ENCODE assay signal across 8 cellular contexts in the genomic region with DNA sequence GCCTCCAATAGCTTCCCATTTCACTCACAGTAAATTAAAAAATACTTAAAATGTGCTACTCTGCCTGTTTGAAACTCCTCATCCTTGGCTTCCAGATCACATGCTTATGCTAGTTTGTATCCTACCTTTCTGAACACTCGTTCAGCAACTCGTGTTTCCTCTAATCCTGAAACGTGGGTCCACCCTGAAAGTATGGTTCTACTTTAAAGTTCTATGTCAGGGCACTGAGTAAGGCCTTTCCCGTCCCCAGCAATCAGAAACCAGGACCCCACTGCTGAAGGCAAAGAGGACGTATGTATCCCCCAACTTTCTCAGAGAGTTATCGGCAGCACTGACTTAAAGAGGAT. TPM values are rescaled to one million over a fixed set of nuclear protein-coding genes. Genes with fewer than 3 reads are reported as not detected.
DNase-seq lines count a peak whose midpoint lies in the region; ATAC-seq, FAIRE-seq and TF ChIP-seq lines count a peak whose summit lies in the region.

No MANE protein-coding gene starts in this region.

- no peaks in the 10 kb centered on the region for H3K9me3 Mint-ChIP-seq in activated naive CD8-positive, alpha-beta T cell treated with anti-CD3 and anti-CD28 coated beads, Interleukin-2, amount 50 U/mL, for 24 hours

- H3K27me3 ChIP-seq in ACC112 (ENCODE audit: insufficient read depth, low read length), result no peaks in the 10 kb centered on the region

- peak overlapping the region; percentile 69 for H2AFZ ChIP-seq in ACC112 (ENCODE audit: low read length, unreplicated experiment)

- H3K4me3 Mint-ChIP-seq in activated naive CD8-positive, alpha-beta T cell treated with anti-CD3 and anti-CD28 coated beads, Interleukin-2, amount 50 U/mL, for 24 hours, result peak overlapping the region; percentile 92

- H3K9me3 ChIP-seq in HEK293 (ENCODE audit: control insufficient read depth, insufficient read depth, low read depth, low read length) (no peaks in the 10 kb centered on the region), kidney (ENCODE audit: control insufficient read depth in 1 of 2, low read length in 2 of 2) (no peaks in the 10 kb centered on the region)

- DNase-seq in activated naive CD8-positive, alpha-beta T cell treated with anti-CD3 and anti-CD28 coated beads, Interleukin-2, amount 50 U/mL, for 24 hours, result no peak
- no peak for DNase-seq in kidney
- no peak for DNase-seq in substantia nigra (lab: John Stamatoyannopoulos, UW)
- no peak for DNase-seq in SIG-M5 treated with dmso at 0.1 percent for 504 hours (lab: John Stamatoyannopoulos, UW; ENCODE audit: unreplicated experiment)
- DNase-seq in erythroblast (lab: John Stamatoyannopoulos, UW), result no peak

- peak overlapping the region; percentile 66 for H3K27ac ChIP-seq in ACC112 (ENCODE audit: low read depth, low read length)
- peak overlapping the region; percentile 97 for H3K27ac ChIP-seq in HEK293 (ENCODE audit: extremely low read depth, low read depth, low read length)
- peak overlapping the region; percentile 65 to 80 for H3K27ac ChIP-seq in kidney (ENCODE audit: low read depth in 2 of 2, low read length in 2 of 2)
- peak overlapping the region; percentile 80 for H3K27ac ChIP-seq in substantia nigra (ENCODE audit: low read depth, low read length, poor library complexity, severe bottlenecking)

- peak overlapping the region; percentile 100 for H3K27ac Mint-ChIP-seq in activated naive CD8-positive, alpha-beta T cell treated with anti-CD3 and anti-CD28 coated beads, Interleukin-2, amount 50 U/mL, for 24 hours

- peaks cover 40% of the 10 kb centered on the region for H3K4me1 Mint-ChIP-seq in activated naive CD8-positive, alpha-beta T cell treated with anti-CD3 and anti-CD28 coated beads, Interleukin-2, amount 50 U/mL, for 24 hours

- no peak for FAIRE-seq in kidney (lab: Jason Lieb, UNC)

- no peak for TF ChIP-seq CTCF in HEK293 (tag by site-specific recombination; IDR thresholded peaks at IDR 0.05)
- TF ChIP-seq CTCF in kidney (IDR thresholded peaks at IDR 0.05; ENCODE audit: borderline replicate concordance, extremely low read depth, insufficient read depth), result no peak

- peaks cover 9% of the 10 kb centered on the region for H3K36me3 ChIP-seq in ACC112 (ENCODE audit: insufficient read depth, low read length)
- peaks cover 0 to 8% of the 10 kb centered on the region in 2 experiments; a peak in 1 of 3 replicates for H3K36me3 ChIP-seq in HEK293 (ENCODE audit: control insufficient read depth in 2 of 2, insufficient read depth in 1 of 2, low read length in 2 of 2)
- H3K36me3 ChIP-seq in kidney (ENCODE audit: control insufficient read depth in 1 of 2, insufficient read depth in 2 of 2, low read length in 2 of 2), result no peaks in the 10 kb centered on the region

- POLR2A ChIA-PET in HEK293 (lab: Yijun Ruan, JAX), result interaction anchor here (0.7 to 1.5 kb wide), 10 partner anchors 9 to 418 kb away, joined by 3 to 11 read pairs (median 4); a partner anchor contains a TSS

- intact Hi-C loops in kidney (cut with DNase I), result no loop called here

- H3K9ac ChIP-seq in kidney (ENCODE audit: low read length in 2 of 2), result peak overlapping the region; percentile 71 to 85

- H3K27me3 Mint-ChIP-seq in activated naive CD8-positive, alpha-beta T cell treated with anti-CD3 and anti-CD28 coated beads, Interleukin-2, amount 50 U/mL, for 24 hours, result peaks cover 20% of the 10 kb centered on the region

- no peak for TF ChIP-seq POLR2A in erythroblast (IDR thresholded peaks at IDR 0.05; ENCODE audit: low read length)

- H3K36me3 Mint-ChIP-seq in activated naive CD8-positive, alpha-beta T cell treated with anti-CD3 and anti-CD28 coated beads, Interleukin-2, amount 50 U/mL, for 24 hours (ENCODE audit: low read depth), result peaks cover 16% of the 10 kb centered on the region

- ATAC-seq in activated naive CD8-positive, alpha-beta T cell treated with anti-CD3 and anti-CD28 coated beads, Interleukin-2, amount 50 U/mL, for 24 hours, result peak; percentile 11
- no peak for ATAC-seq in GM19397 (IDR thresholded peaks at IDR 0.05; ENCODE audit: unreplicated experiment)

- H3K79me2 ChIP-seq in ACC112 (ENCODE audit: control insufficient read depth, insufficient read depth, low read length, unreplicated experiment), result peaks cover 31% of the 10 kb centered on the region

- CTCF ChIA-PET in HEK293 (lab: Yijun Ruan, JAX), result interaction anchor here (1.7 kb wide), 1 partner anchor 108 kb away, joined by 9 read pairs; no protein-coding TSS in a partner anchor

- H3K4me3 ChIP-seq in ACC112 (ENCODE audit: low read depth, low read length), result peak overlapping the region; percentile 91
- peak overlapping the region; percentile 96 for H3K4me3 ChIP-seq in HEK293 (ENCODE audit: low read depth, low read length)
- peak overlapping the region; percentile 76 to 95 for H3K4me3 ChIP-seq in kidney (ENCODE audit: low read length in 2 of 2)

- H3K4me1 ChIP-seq in ACC112 (ENCODE audit: control insufficient read depth, insufficient read depth, low read length, unreplicated experiment) (peaks cover 19% of the 10 kb centered on the region), HEK293 (ENCODE audit: control insufficient read depth, insufficient read depth, low read length) (no peaks in the 10 kb centered on the region), kidney (ENCODE audit: control insufficient read depth in 1 of 2, insufficient read depth in 1 of 2, low read depth in 1 of 2, low read length in 2 of 2) (peaks cover 7 to 14% of the 10 kb centered on the region in 2 donors)

TF ChIP-seq in HEK293, 187 proteins besides CTCF, POLR2A, EP300 and RAD21:
- TF ChIP-seq ZNF335 (tag by site-specific recombination; conservative IDR thresholded peaks at IDR 0.05) (peak; percentile 39; the same call in 1 of the 2 replicates), ZNF776 (tag by site-specific recombination; IDR thresholded peaks at IDR 0.05; ENCODE audit: borderline replicate concordance) (no peak)

RNA-seq across cellular contexts. Expression of a gene that starts 0.4 kb away (rescaled TPM):
- 25.6 TPM for total RNA-seq in kidney
- polyA plus RNA-seq in kidney (ENCODE audit: insufficient read depth, low read depth, low replicate concordance), result 24.7 TPM

RNA-seq across cellular contexts. Expression of a gene that starts 13.6 kb away (rescaled TPM):
- total RNA-seq in kidney, result 0.91 TPM
- polyA plus RNA-seq in kidney (ENCODE audit: insufficient read depth, low read depth, low replicate concordance), result 1.8 TPM
